In genomic region chr9:108081112-108081511, GRCh38 we compare ENCODE assay signal across 7 cellular contexts.
"Had no signal": no experiment of that assay in that cellular context is flagged by ENCODE, and none has a peak within 500 bp of the region (broad histone marks: within the 10 kb centered on the region; RNA-seq: fewer than 3 reads in every experiment).

No MANE protein-coding gene starts in this region.

- H3K4me1 Mint-ChIP-seq: IgD-negative memory B cell had no signal

- H3K4me3 Mint-ChIP-seq: GM23338, H9, IgD-negative memory B cell had no signal

- H3K9me3 Mint-ChIP-seq: IgD-negative memory B cell had no signal

- FAIRE-seq: H1, H54, HepG2 had no signal

- DNase-seq: H9, HCEC 1CT had no signal

- H3K4me2 ChIP-seq: GM23338 had no signal

- H3K27ac Mint-ChIP-seq: GM23338, H9, IgD-negative memory B cell had no signal

- ATAC-seq: GM23338, HepG2 had no signal

- H2AFZ ChIP-seq: GM23338 had no signal

- H3K4me3 ChIP-seq: GM23338 had no signal
